ENCODE assay signal across 8 cellular contexts in the genomic region with DNA sequence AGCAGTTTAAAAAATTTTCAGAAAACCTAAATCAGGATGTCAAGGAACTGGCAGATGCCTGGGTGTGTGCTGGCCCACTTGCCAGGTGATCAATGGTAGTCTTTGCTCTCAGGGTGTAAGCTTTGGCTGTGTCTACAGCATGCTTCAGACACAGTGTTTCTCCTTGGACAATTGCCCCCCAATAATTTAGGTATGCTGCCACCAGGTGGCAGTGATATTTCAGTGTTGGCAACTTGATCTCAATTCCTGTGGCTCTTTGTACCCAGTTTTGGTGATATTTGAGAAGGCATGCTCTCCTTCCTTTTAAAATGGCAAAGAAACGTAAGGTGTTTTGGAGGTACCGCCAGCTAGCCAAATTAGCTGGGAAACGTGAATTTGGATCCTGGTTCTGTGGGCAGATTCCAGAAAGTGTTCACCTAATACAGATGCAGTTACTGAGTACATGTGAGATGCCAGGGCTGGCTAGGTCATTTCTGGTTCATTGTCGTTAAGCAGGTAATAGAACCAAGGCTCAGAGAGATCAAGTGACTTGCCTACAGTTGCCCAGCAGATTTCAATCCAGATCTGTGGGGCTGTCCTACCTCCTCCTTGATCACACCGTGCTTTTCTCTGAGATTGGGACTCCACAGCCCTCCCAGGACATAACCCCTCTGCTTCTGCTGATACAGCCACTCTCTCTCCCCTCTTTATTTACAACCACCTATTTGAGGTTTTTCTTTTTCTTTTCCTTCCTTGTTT.
DNase-seq lines count a peak whose midpoint lies in the region; ATAC-seq and TF ChIP-seq lines count a peak whose summit lies in the region.

No MANE protein-coding gene starts in this region.

- H3K9me3 Mint-ChIP-seq in central memory CD8-positive, alpha-beta T cell: no peaks in the 10 kb centered on the region
- no peaks in the 10 kb centered on the region for H3K9me3 Mint-ChIP-seq in mesothelial cell of epicardium

- DNase-seq in NCI-H2196 (lab: John Stamatoyannopoulos, UW; ENCODE audit: unreplicated experiment) (peak; percentile 31), NCI-H2196 treated with DMSO at 0.1 percent for 48 hours (lab: John Stamatoyannopoulos, UW; ENCODE audit: unreplicated experiment) (no peak), NCI-H1092 (lab: John Stamatoyannopoulos, UW) (peak; percentile 58), mesothelial cell of epicardium (ENCODE audit: low spot score in 2 of 2, unreplicated experiment in 2 of 2) (no peak), stromal cell of bone marrow (ENCODE audit: low read depth) (peak; percentile 33)
- peak; percentile 23 to 34 for DNase-seq in central memory CD8-positive, alpha-beta T cell (ENCODE audit: low spot score in 2 of 2)

- no peak for ATAC-seq in central memory CD8-positive, alpha-beta T cell (replicated peaks; ENCODE audit: extremely low read depth, poor library complexity, severe bottlenecking)
- no peak for ATAC-seq in GM21360 (IDR thresholded peaks at IDR 0.05; ENCODE audit: unreplicated experiment)

- no peak overlapping the region for H3K27ac ChIP-seq in VCaP

- no peaks in the 10 kb centered on the region for H3K27me3 Mint-ChIP-seq in central memory CD8-positive, alpha-beta T cell
- H3K27me3 Mint-ChIP-seq in mesothelial cell of epicardium (ENCODE audit: low read depth): no peaks in the 10 kb centered on the region

- peaks cover 3% of the 10 kb centered on the region for H3K36me3 Mint-ChIP-seq in central memory CD8-positive, alpha-beta T cell (ENCODE audit: insufficient read depth)
- H3K36me3 Mint-ChIP-seq in mesothelial cell of epicardium: peaks cover 10% of the 10 kb centered on the region

- H3K27ac Mint-ChIP-seq in central memory CD8-positive, alpha-beta T cell (ENCODE audit: low read depth): no peak overlapping the region
- H3K27ac Mint-ChIP-seq in mesothelial cell of epicardium: peak overlapping the region; percentile 51

- TF ChIP-seq CTCF in VCaP (conservative IDR thresholded peaks at IDR 0.05) (peak; percentile 47), mesothelial cell of epicardium (IDR thresholded peaks at IDR 0.05; ENCODE audit: unreplicated experiment) (peak; percentile 66)

- no peak overlapping the region for H3K4me3 Mint-ChIP-seq in central memory CD8-positive, alpha-beta T cell
- H3K4me3 Mint-ChIP-seq in mesothelial cell of epicardium: no peak overlapping the region

- no peaks in the 10 kb centered on the region for H3K4me1 Mint-ChIP-seq in central memory CD8-positive, alpha-beta T cell
- H3K4me1 Mint-ChIP-seq in mesothelial cell of epicardium: peaks cover 24% of the 10 kb centered on the region

Comparison
In these comparisons a context has a peak if more than half of its experiments do, and no peak if none do; other contexts are left out.
1. DNase-seq: peak in NCI-H2196 (single experiment), NCI-H1092 (single experiment), central memory CD8-positive, alpha-beta T cell (2 of 2) and stromal cell of bone marrow (single experiment); none in NCI-H2196 treated with DMSO at 0.1 percent for 48 hours (single experiment) and mesothelial cell of epicardium (0 of 2).